ENCODE assay signal across 10 cellular contexts in genomic region chr7:24318326-24318725, GRCh38. TPM values are rescaled to one million over a fixed set of nuclear protein-coding genes. Genes with fewer than 3 reads are reported as not detected.
DNase-seq lines count a peak whose midpoint lies in the region; ATAC-seq and TF ChIP-seq lines count a peak whose summit lies in the region.
"Had no signal": no experiment of that assay in that cellular context is flagged by ENCODE, and none has a peak within 500 bp of the region (broad histone marks: within the 10 kb centered on the region; RNA-seq: fewer than 3 reads in every experiment).

No MANE protein-coding gene starts in this region.

- H3K9me3 Mint-ChIP-seq in neural crest cell, result no peaks in the 10 kb centered on the region
- H3K9me3 Mint-ChIP-seq: activated naive CD4-positive, alpha-beta T cell treated with anti-CD3 and anti-CD28 coated beads, Interleukin-2, amount 50 U/mL, for 72 hours had no signal

- no peaks in the 10 kb centered on the region for H3K9me2 ChIP-seq in Loucy (replicated peaks; ENCODE audit: low read depth, low read length)

- DNase-seq in cardiac fibroblast (ENCODE audit: low read depth in 2 of 2), result peak in 1 of 2 donors; percentile 4
- DNase-seq in neural crest cell (ENCODE audit: low read depth, low spot score), result no peak
- DNase-seq in vagina (ENCODE audit: extremely low spot score in 2 of 2), result no peak
- no peak for DNase-seq in activated CD4-positive, alpha-beta T cell treated with anti-CD3 and anti-CD28 coated beads for 1 hour
- no peak for DNase-seq in NCI-H2081 treated with DMSO at 0.1 percent for 48 hours (lab: John Stamatoyannopoulos, UW)
- DNase-seq: activated CD4-positive, CD25-positive, alpha-beta regulatory T cell had no signal

- no peak overlapping the region for H2AFZ ChIP-seq in Loucy (ENCODE audit: low read length)

- H3K79me2 ChIP-seq in Loucy (ENCODE audit: insufficient read depth, low read length), result no peaks in the 10 kb centered on the region

- H3K4me3 Mint-ChIP-seq in neural crest cell, result no peak overlapping the region

- intact Hi-C loops in vagina (cut with DNase I), result no loop called here

- no peaks in the 10 kb centered on the region for H3K27me3 ChIP-seq in Loucy (ENCODE audit: insufficient read depth, low read length, poor library complexity, severe bottlenecking)
- no peaks in the 10 kb centered on the region for H3K27me3 ChIP-seq in vagina

- H3K9me3 ChIP-seq in Loucy (ENCODE audit: insufficient read depth, low read depth, low read length) (no peaks in the 10 kb centered on the region), vagina (no peaks in the 10 kb centered on the region)

- no peaks in the 10 kb centered on the region for H3K4me1 ChIP-seq in Loucy (ENCODE audit: insufficient read depth, low read length, poor library complexity, severe bottlenecking)
- H3K4me1 ChIP-seq in vagina, result no peaks in the 10 kb centered on the region

- no peaks in the 10 kb centered on the region for H4K20me1 ChIP-seq in Loucy (ENCODE audit: insufficient read depth, low read length, poor library complexity, severe bottlenecking)

- no peaks in the 10 kb centered on the region for H3K4me1 Mint-ChIP-seq in neural crest cell

- H3K27ac ChIP-seq in vagina, result no peak overlapping the region

- no peak for TF ChIP-seq POLR2A in vagina (IDR thresholded peaks at IDR 0.05)

- H3K36me3 Mint-ChIP-seq in neural crest cell (ENCODE audit: low read depth), result no peaks in the 10 kb centered on the region
- H3K36me3 Mint-ChIP-seq: activated naive CD4-positive, alpha-beta T cell treated with anti-CD3 and anti-CD28 coated beads, Interleukin-2, amount 50 U/mL, for 72 hours had no signal

- ATAC-seq in HG03565 (IDR thresholded peaks at IDR 0.05; ENCODE audit: unreplicated experiment), result no peak
- ATAC-seq: activated naive CD4-positive, alpha-beta T cell treated with anti-CD3 and anti-CD28 coated beads, Interleukin-2, amount 50 U/mL, for 72 hours had no signal

- TF ChIP-seq CTCF in GM12872 (IDR thresholded peaks at IDR 0.05; ENCODE audit: insufficient read depth, low read depth, low read length) (peak; percentile 81), Loucy (conservative IDR thresholded peaks at IDR 0.05; ENCODE audit: low read length) (peak; percentile 70), cardiac fibroblast (IDR thresholded peaks at IDR 0.05; ENCODE audit: low read depth, low read length) (peak; percentile 8), neural crest cell (conservative IDR thresholded peaks at IDR 0.05) (peak; percentile 48), vagina (IDR thresholded peaks at IDR 0.05) (no peak)

- no peak overlapping the region for H3K9ac ChIP-seq in Loucy (ENCODE audit: low read depth, low read length, poor library complexity, severe bottlenecking)

- no peaks in the 10 kb centered on the region for H3K27me3 Mint-ChIP-seq in neural crest cell (ENCODE audit: low read depth)

- H3K4me3 ChIP-seq in Loucy (ENCODE audit: low read length, poor library complexity, severe bottlenecking), result no peak overlapping the region
- no peak overlapping the region for H3K4me3 ChIP-seq in cardiac fibroblast (replicated peaks in 1 of 2; ENCODE audit: low read depth in 2 of 2, low read length in 2 of 2)
- no peak overlapping the region for H3K4me3 ChIP-seq in vagina

- no peak overlapping the region for H3K4me2 ChIP-seq in Loucy (ENCODE audit: low read depth, low read length, poor library complexity, severe bottlenecking)

- no peak overlapping the region for H3K27ac Mint-ChIP-seq in neural crest cell (ENCODE audit: unreplicated experiment)
- H3K27ac Mint-ChIP-seq: activated naive CD4-positive, alpha-beta T cell treated with anti-CD3 and anti-CD28 coated beads, Interleukin-2, amount 50 U/mL, for 72 hours had no signal

- H3K36me3 ChIP-seq in Loucy (ENCODE audit: insufficient read depth, low read length) (no peaks in the 10 kb centered on the region), vagina (no peaks in the 10 kb centered on the region)

- no peaks in the 10 kb centered on the region for H3F3A ChIP-seq in Loucy (ENCODE audit: low read depth)

RNA-seq across cellular contexts. Expression of gene NPY, which starts 34.3 kb away (rescaled TPM):
- total RNA-seq in neural crest cell, result not detected in 2 replicates
- 169 TPM for total RNA-seq in vagina
- total RNA-seq: activated naive CD4-positive, alpha-beta T cell treated with anti-CD3 and anti-CD28 coated beads, Interleukin-2, amount 50 U/mL, for 72 hours had no signal

Comparison
In these comparisons a context has a peak if more than half of its experiments do, and no peak if none do; other contexts are left out.
1. CTCF ChIP-seq: peak in GM12872 (single experiment), Loucy (single experiment), cardiac fibroblast (single experiment) and neural crest cell (single experiment); none in vagina (0 of 3).
2. RNA of gene NPY, which starts 34.3 kb away (total RNA-seq): 169 TPM in vagina (single experiment); not detected in neural crest cell; every median in the first group is over 100 times any median in the second.